ENCODE assay signal across 8 cellular contexts in the genomic region with DNA sequence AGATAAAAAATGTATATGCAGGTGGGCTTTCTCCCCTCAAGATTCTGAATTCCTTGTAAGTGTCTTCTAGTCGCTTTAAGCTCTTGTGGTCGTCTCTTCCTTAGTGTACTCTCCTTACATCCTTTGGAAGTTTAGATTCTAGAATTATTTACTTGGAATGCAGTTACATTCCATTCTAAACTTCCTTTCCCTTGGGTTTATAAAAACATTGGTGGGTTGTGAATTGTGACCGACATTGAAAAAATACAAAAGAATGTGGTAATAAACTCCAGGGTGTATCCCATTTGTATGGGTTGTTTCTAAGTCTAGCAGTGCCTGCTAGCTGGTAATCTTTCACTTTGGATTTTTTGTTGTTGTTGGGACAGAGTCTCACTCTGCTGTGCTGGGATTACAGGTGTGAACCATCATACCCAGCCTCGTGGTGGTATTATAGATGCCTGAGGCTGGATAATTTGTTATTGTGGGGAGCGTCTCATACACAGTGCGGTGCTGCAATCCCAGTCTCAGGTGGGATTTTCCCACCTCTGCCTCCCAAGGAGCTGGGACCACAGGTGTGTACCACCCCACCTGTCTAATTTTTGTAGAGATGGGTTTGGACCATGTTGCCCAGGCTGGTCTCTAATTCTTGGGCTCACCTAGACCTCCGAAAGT. TPM values are rescaled to one million over a fixed set of nuclear protein-coding genes. Genes with fewer than 3 reads are reported as not detected.
DNase-seq lines count a peak whose midpoint lies in the region; ATAC-seq and TF ChIP-seq lines count a peak whose summit lies in the region.

No MANE protein-coding gene starts in this region.

- CTCF ChIA-PET in activated CD8-positive, alpha-beta T cell treated with anti-CD3 and anti-CD28 coated beads for 36 hours (lab: Charles Lee): interaction anchor here (0.5 to 5.9 kb wide), 7 partner anchors 9 to 112 kb away, joined by 3 to 42 read pairs (median 5); a partner anchor contains a TSS

- H3K4me1 ChIP-seq in gastroesophageal sphincter: peaks cover 31 to 95% (median 53%) of the 10 kb centered on the region in 3 donors
- H3K4me1 ChIP-seq in spleen: peaks cover 74 to 98% (median 96%) of the 10 kb centered on the region in 6 donors

- POLR2A ChIA-PET in activated CD8-positive, alpha-beta T cell treated with anti-CD3 and anti-CD28 coated beads for 36 hours (lab: Charles Lee): interaction anchor here (0.7 to 11.6 kb wide), 8 partner anchors 6 to 100 kb away, joined by 3 to 642 read pairs (median 10); a partner anchor contains a TSS

- no peak for ATAC-seq in activated CD8-positive, alpha-beta T cell treated with anti-CD3 and anti-CD28 coated beads for 36 hours
- ATAC-seq in gastroesophageal sphincter: no peak
- no peak for ATAC-seq in GM18520 (IDR thresholded peaks at IDR 0.05; ENCODE audit: unreplicated experiment)
- no peak for ATAC-seq in HG03520 (IDR thresholded peaks at IDR 0.05; ENCODE audit: unreplicated experiment)

- H3K36me3 ChIP-seq in gastroesophageal sphincter (no peaks in the 10 kb centered on the region), spleen (peaks cover 0 to 28% (median 0%) of the 10 kb centered on the region in 6 donors)

- peak overlapping the region; percentile 91 to 100 (median 92) for H3K27ac ChIP-seq in gastroesophageal sphincter
- H3K27ac ChIP-seq in spleen: peak overlapping the region; percentile 84 to 99 (median 97)

- DNase-seq in ELR (ENCODE audit: low read depth): peak; percentile 37
- no peak for DNase-seq in activated CD8-positive, alpha-beta T cell treated with anti-CD3 and anti-CD28 coated beads for 36 hours
- DNase-seq in spleen: no peak
- no peak for DNase-seq in COLO668 (lab: John Stamatoyannopoulos, UW; ENCODE audit: unreplicated experiment)
- no peak for DNase-seq in stimulated activated CD4-positive, alpha-beta T cell treated with anti-CD3 and anti-CD28 coated beads, Interleukin-4, amount 100 ng/mL, for 1 hour

- H3K36me3 Mint-ChIP-seq in activated CD8-positive, alpha-beta T cell treated with anti-CD3 and anti-CD28 coated beads for 36 hours (ENCODE audit: low read depth): peaks cover 76% of the 10 kb centered on the region

- H3K4me1 Mint-ChIP-seq in activated CD8-positive, alpha-beta T cell treated with anti-CD3 and anti-CD28 coated beads for 36 hours (ENCODE audit: low read depth): peaks cover 91% of the 10 kb centered on the region

- H3K27me3 ChIP-seq in gastroesophageal sphincter: no peaks in the 10 kb centered on the region
- H3K27me3 ChIP-seq in spleen (replicated peaks in 1 of 7): no peaks in the 10 kb centered on the region

- H3K27me3 Mint-ChIP-seq in activated CD8-positive, alpha-beta T cell treated with anti-CD3 and anti-CD28 coated beads for 36 hours: no peaks in the 10 kb centered on the region

- 40 to 44% methylated on average over 6 to 7 of the region's 7 CpGs for WGBS in gastroesophageal sphincter (ENCODE audit: low coverage in 1 of 2), 2 donors
- WGBS in spleen, 5 donors: 69 to 86% (median 71%) methylated on average over 7 of the region's 7 CpGs

- H3K4me3 Mint-ChIP-seq in activated CD8-positive, alpha-beta T cell treated with anti-CD3 and anti-CD28 coated beads for 36 hours: peak overlapping the region; percentile 1

- H3K27ac Mint-ChIP-seq in activated CD8-positive, alpha-beta T cell treated with anti-CD3 and anti-CD28 coated beads for 36 hours: peak overlapping the region; percentile 100

- H3K9me3 ChIP-seq in gastroesophageal sphincter (no peaks in the 10 kb centered on the region), spleen (no peaks in the 10 kb centered on the region)

- H3K4me3 ChIP-seq in gastroesophageal sphincter (no peak overlapping the region), spleen (peak overlapping the region in 1 of 8 donors; percentile 83)

- intact Hi-C loops in activated CD8-positive, alpha-beta T cell treated with anti-CD3 and anti-CD28 coated beads for 36 hours (cut with micrococcal nuclease): loop anchor here (2.0 kb wide), 1 partner anchor 100 kb away; no protein-coding TSS in a partner anchor
- intact Hi-C loops in spleen (cut with DNase I; ENCODE audit: low total_unique reads): no loop called here

- no peak for TF ChIP-seq CTCF in activated CD8-positive, alpha-beta T cell treated with anti-CD3 and anti-CD28 coated beads for 36 hours (IDR thresholded peaks at IDR 0.05)
- TF ChIP-seq CTCF in gastroesophageal sphincter (IDR thresholded peaks at IDR 0.05): no peak
- no peak for TF ChIP-seq CTCF in spleen (IDR thresholded peaks at IDR 0.05 in 8 of 11, conservative IDR thresholded peaks at IDR 0.05 in 3 of 11)

- H3K9me3 Mint-ChIP-seq in activated CD8-positive, alpha-beta T cell treated with anti-CD3 and anti-CD28 coated beads for 36 hours: no peaks in the 10 kb centered on the region

- TF ChIP-seq POLR2A in gastroesophageal sphincter (IDR thresholded peaks at IDR 0.05) (no peak), spleen (IDR thresholded peaks at IDR 0.05) (no peak)

- no peak for TF ChIP-seq EP300 in gastroesophageal sphincter (IDR thresholded peaks at IDR 0.05)

RNA-seq across cellular contexts. Expression of a gene that starts 9.1 kb away (rescaled TPM):
- 100 to 1,000 TPM; 124 to 138 TPM for total RNA-seq in activated CD8-positive, alpha-beta T cell treated with anti-CD3 and anti-CD28 coated beads for 36 hours
- total RNA-seq in gastroesophageal sphincter (100 to 1,000 TPM in 2 of 4 donors, 10 to 100 TPM in 2; 41.9 to 144 (median 81.8) TPM), spleen (100 to 1,000 TPM; 160 to 232 (median 204) TPM)
- polyA plus RNA-seq in spleen: 10 to 100 TPM; 37.3 to 44.0 (median 43.2) TPM
